ENCODE assay signal across 8 cellular contexts in genomic region chr9:35645736-35646582, GRCh38. TPM values are rescaled to one million over a fixed set of nuclear protein-coding genes. Genes with fewer than 3 reads are reported as not detected.
DNase-seq lines count a peak whose midpoint lies in the region; ATAC-seq and TF ChIP-seq lines count a peak whose summit lies in the region.

No MANE protein-coding gene starts in this region.

- peak overlapping the region; percentile 73 for H3K9ac ChIP-seq in IMR-90 (ENCODE audit: low read depth, low read length)

- peak overlapping the region; percentile 81 for H4K91ac ChIP-seq in IMR-90 (ENCODE audit: insufficient read depth, low read depth, low read length)

- H3K9me3 Mint-ChIP-seq in activated T-helper 1 cell treated with anti-CD3 and anti-CD28 coated beads, Interleukin-12 subunit alpha, Interleukin-12 subunit beta, Interleukin-2, Interleukin-4 antibody, amounts not matched to agents 30 ng/mL and 10 ng/mL and 1 ng/mL, durations not matched to agents 14 hours and 24 hours and 36 hours, result no peaks in the 10 kb centered on the region

- H4K20me1 ChIP-seq in IMR-90 (ENCODE audit: insufficient read depth, low read length), result no peaks in the 10 kb centered on the region

- peak overlapping the region; percentile 91 for H3K23ac ChIP-seq in IMR-90 (ENCODE audit: low read depth, low read length)

- POLR2A ChIA-PET in AG04450 (lab: Yijun Ruan, JAX) (interaction anchor here (0.6 to 1.5 kb wide), 4 partner anchors 12 to 25 kb away, joined by 3 to 5 read pairs (median 4); partner anchors contain the start of genes CCDC107 and RMRP), IMR-90 (lab: Charles Lee; ENCODE audit: unreplicated experiment) (interaction anchor here (0.5 kb wide), 1 partner anchor 77 kb away, joined by 6 read pairs; no protein-coding TSS in a partner anchor)

- dilution Hi-C loops in IMR-90 (cut with HindIII; ENCODE audit: low sequenced_read_pairs, unreplicated experiment), result no loop called here

- no peak overlapping the region for H3K56ac ChIP-seq in IMR-90 (ENCODE audit: extremely low read depth, insufficient read depth, low read length)

- peak overlapping the region; percentile 82 for H3K4me2 ChIP-seq in IMR-90 (ENCODE audit: low read depth, low read length)

- BruUV-seq in IMR-90 (replicated peaks; lab: Mats Ljungman, UMichigan), result TSS peak; percentile 62

- H3K27ac ChIP-seq in AG04450 (ENCODE audit: low read depth, low read length) (peak overlapping the region; percentile 11), IMR-90 (ENCODE audit: insufficient read depth, low read length) (peak overlapping the region; percentile 61), left ventricle myocardium inferior (replicated peaks) (peak overlapping the region; percentile 82), psoas muscle (peak overlapping the region; percentile 92)

- no peak for TF ChIP-seq RAD21 in IMR-90 (IDR thresholded peaks at IDR 0.05; ENCODE audit: low read length)

- no peaks in the 10 kb centered on the region for H3K9me1 ChIP-seq in IMR-90 (ENCODE audit: insufficient read depth, low read length)

- WGBS in IMR-90 (ENCODE audit: extremely low coverage in 2 of 2, insufficient read length in 1 of 2), 2 experiments, result 0% methylated on average over 1 of the region's 25 CpGs; no CpG with 5 or more reads in 1 of the 2 experiments
- WGBS in psoas muscle, 3 donors, result 25 to 35% (median 29%) methylated on average over 24 to 25 of the region's 25 CpGs

- no peaks in the 10 kb centered on the region; the same call in 1 of the 2 replicates for H3K9me3 ChIP-seq in AG04450 (ENCODE audit: control insufficient read depth, insufficient read depth, low read length)
- no peaks in the 10 kb centered on the region for H3K9me3 ChIP-seq in IMR-90 (ENCODE audit: control insufficient read depth, insufficient read depth, low read length)
- H3K9me3 ChIP-seq in left ventricle myocardium inferior (replicated peaks), result no peaks in the 10 kb centered on the region
- no peaks in the 10 kb centered on the region for H3K9me3 ChIP-seq in psoas muscle

- H3K4me1 ChIP-seq in IMR-90 (ENCODE audit: control insufficient read depth, insufficient read depth, low read length) (peaks cover 8% of the 10 kb centered on the region), left ventricle myocardium inferior (peaks cover 14% of the 10 kb centered on the region), psoas muscle (no peaks in the 10 kb centered on the region)

- H3K27me3 ChIP-seq in AG04450 (ENCODE audit: control insufficient read depth, insufficient read depth, low read length) (no peaks in the 10 kb centered on the region), IMR-90 (ENCODE audit: control insufficient read depth, insufficient read depth, low read length) (no peaks in the 10 kb centered on the region), left ventricle myocardium inferior (ENCODE audit: low read depth) (no peaks in the 10 kb centered on the region), psoas muscle (ENCODE audit: insufficient read depth in 3 of 3, low read length in 2 of 3) (no peaks in the 10 kb centered on the region)

- H3K14ac ChIP-seq in IMR-90 (replicated peaks; ENCODE audit: low read depth, low read length), result peak overlapping the region; percentile 96

- in situ Hi-C loops in IMR-90 (cut with MboI; ENCODE audit: low sequenced_read_pairs), result no loop called here

- no peak overlapping the region for H2AK5ac ChIP-seq in IMR-90 (ENCODE audit: low read depth, low read length)

- H2BK20ac ChIP-seq in IMR-90 (ENCODE audit: low read depth, low read length), result no peak overlapping the region

- peak overlapping the region; percentile 93 for H3K27ac Mint-ChIP-seq in activated T-helper 1 cell treated with anti-CD3 and anti-CD28 coated beads, Interleukin-12 subunit alpha, Interleukin-12 subunit beta, Interleukin-2, Interleukin-4 antibody, amounts not matched to agents 30 ng/mL and 10 ng/mL and 1 ng/mL, durations not matched to agents 14 hours and 24 hours and 36 hours

- H4K8ac ChIP-seq in IMR-90 (ENCODE audit: low read depth in 2 of 2, low read length in 2 of 2), result peak overlapping the region; percentile 88 to 97

- H2AK9ac ChIP-seq in IMR-90 (replicated peaks; ENCODE audit: low read depth, low read length, poor library complexity), result peak overlapping the region; percentile 87

- TF ChIP-seq CTCF in AG04450 (IDR thresholded peaks at IDR 0.05; ENCODE audit: low read depth, low read length) (peak; percentile 27; the same call in 1 of the 2 replicates), IMR-90 (conservative IDR thresholded peaks at IDR 0.05; ENCODE audit: low read depth, low read length) (no peak), left ventricle myocardium inferior (IDR thresholded peaks at IDR 0.05; ENCODE audit: borderline replicate concordance) (no peak), psoas muscle (IDR thresholded peaks at IDR 0.05) (no peak)

- 0 out of 4 replicates have a peak, but pooled peaks cover 0 to 4% of the 10 kb centered on the region in 2 experiments for H3K79me1 ChIP-seq in IMR-90 (ENCODE audit: low read depth in 1 of 2, low read length in 2 of 2)

- no peak overlapping the region; the same call in 1 of the 2 replicates for H2BK120ac ChIP-seq in IMR-90 (ENCODE audit: low read depth, low read length)

- H2BK5ac ChIP-seq in IMR-90 (ENCODE audit: low read depth, low read length, poor library complexity, severe bottlenecking), result peak overlapping the region; percentile 61

- peak overlapping the region; percentile 92 for H3K4me3 Mint-ChIP-seq in activated T-helper 1 cell treated with anti-CD3 and anti-CD28 coated beads, Interleukin-12 subunit alpha, Interleukin-12 subunit beta, Interleukin-2, Interleukin-4 antibody, amounts not matched to agents 30 ng/mL and 10 ng/mL and 1 ng/mL, durations not matched to agents 14 hours and 24 hours and 36 hours

- peak; percentile 9 for ATAC-seq in GM18907 (IDR thresholded peaks at IDR 0.05; ENCODE audit: unreplicated experiment)
- peak; percentile 10 for ATAC-seq in IMR-90 (ENCODE audit: low read depth)
- peak; percentile 21 to 67 (median 36) for ATAC-seq in psoas muscle

- intact Hi-C loops in IMR-90 (cut with micrococcal nuclease), result no loop called here
- intact Hi-C loops in activated T-helper 1 cell treated with anti-CD3 and anti-CD28 coated beads, Interleukin-12 subunit alpha, Interleukin-12 subunit beta, Interleukin-2, Interleukin-4 antibody, amounts not matched to agents 30 ng/mL and 10 ng/mL and 1 ng/mL, durations not matched to agents 14 hours and 24 hours and 36 hours (cut with micrococcal nuclease), result loop anchor here (1.0 to 5.0 kb wide), 10 partner anchors 19 to 659 kb away; partner anchors contain the start of genes ARHGEF39, CREB3, DNAJB5 and FAM221B
- intact Hi-C loops in left ventricle myocardium inferior (cut with micrococcal nuclease), result loop anchor here (5.0 kb wide), 1 partner anchor 86 kb away; the partner anchor contains the start of genes CREB3 and TLN1
- intact Hi-C loops in psoas muscle (cut with DNase I), result loop anchor here in 1 of 2 donors (5.0 to 10.0 kb wide), 3 partner anchors 39 to 236 kb away; partner anchors contain the start of gene TESK1

- H4K5ac ChIP-seq in IMR-90 (ENCODE audit: low read depth, low read length), result peak overlapping the region; percentile 71

- peak overlapping the region; percentile 87 for H3K4ac ChIP-seq in IMR-90 (ENCODE audit: low read depth, low read length)

- H3K36me3 Mint-ChIP-seq in activated T-helper 1 cell treated with anti-CD3 and anti-CD28 coated beads, Interleukin-12 subunit alpha, Interleukin-12 subunit beta, Interleukin-2, Interleukin-4 antibody, amounts not matched to agents 30 ng/mL and 10 ng/mL and 1 ng/mL, durations not matched to agents 14 hours and 24 hours and 36 hours (ENCODE audit: low read depth), result peaks cover 27% of the 10 kb centered on the region

- H3K4me3 ChIP-seq in AG04450 (ENCODE audit: low read depth, low read length) (peak overlapping the region; percentile 73), IMR-90 (ENCODE audit: insufficient read depth, low read depth, low read length) (peak overlapping the region; percentile 54), left ventricle myocardium inferior (peak overlapping the region; percentile 78), psoas muscle (peak overlapping the region; percentile 85)

- no peaks in the 10 kb centered on the region for H3K36me3 ChIP-seq in IMR-90 (ENCODE audit: control insufficient read depth, insufficient read depth, low read length)
- no peaks in the 10 kb centered on the region for H3K36me3 ChIP-seq in left ventricle myocardium inferior
- no peaks in the 10 kb centered on the region for H3K36me3 ChIP-seq in psoas muscle (ENCODE audit: insufficient read depth in 1 of 2, low read depth in 1 of 2)

- peaks cover 50% of the 10 kb centered on the region for H3K4me1 Mint-ChIP-seq in activated T-helper 1 cell treated with anti-CD3 and anti-CD28 coated beads, Interleukin-12 subunit alpha, Interleukin-12 subunit beta, Interleukin-2, Interleukin-4 antibody, amounts not matched to agents 30 ng/mL and 10 ng/mL and 1 ng/mL, durations not matched to agents 14 hours and 24 hours and 36 hours (ENCODE audit: low read depth)

- H2BK15ac ChIP-seq in IMR-90 (ENCODE audit: low read depth, low read length), result 0 out of 3 replicates have a peak overlapping the region, but pooled peaks have one; percentile 37

- H3K27me3 Mint-ChIP-seq in activated T-helper 1 cell treated with anti-CD3 and anti-CD28 coated beads, Interleukin-12 subunit alpha, Interleukin-12 subunit beta, Interleukin-2, Interleukin-4 antibody, amounts not matched to agents 30 ng/mL and 10 ng/mL and 1 ng/mL, durations not matched to agents 14 hours and 24 hours and 36 hours (ENCODE audit: insufficient read depth), result peaks cover 1% of the 10 kb centered on the region

- no peak for DNase-seq in AG04450 (ENCODE audit: low read depth, low spot score)
- no peak for DNase-seq in IMR-90
- no peak for DNase-seq in activated T-helper 1 cell treated with anti-CD3 and anti-CD28 coated beads, Interleukin-12 subunit alpha, Interleukin-12 subunit beta, Interleukin-2, Interleukin-4 antibody, amounts not matched to agents 30 ng/mL and 10 ng/mL and 1 ng/mL, durations not matched to agents 14 hours and 24 hours and 36 hours (ENCODE audit: low spot score)
- DNase-seq in left ventricle myocardium inferior, result no peak
- DNase-seq in psoas muscle, result no peak
- no peak for DNase-seq in RKO (ENCODE audit: low spot score)
- DNase-seq in activated CD4-positive, CD25-positive, alpha-beta regulatory T cell treated with anti-CD3 and anti-CD28 coated beads, Interleukin-2, amount 50 U/mL, for 72 hours, result no peak

- TF ChIP-seq POLR2A in IMR-90 (IDR thresholded peaks at IDR 0.05; ENCODE audit: low read depth, low read length), result no peak

- CTCF ChIA-PET in AG04450 (lab: Charles Lee) (interaction anchor here (0.6 to 4.7 kb wide), 11 partner anchors 10 to 405 kb away, joined by 3 to 18 read pairs (median 7); partner anchors contain the start of genes ARHGEF39, CCDC107, RMRP and TESK1), IMR-90 (lab: Yijun Ruan, JAX) (interaction anchor here (0.7 to 2.6 kb wide), 4 partner anchors 12 to 34 kb away, joined by 3 to 19 read pairs (median 8); partner anchors contain the start of genes CCDC107 and RMRP)

- H3K18ac ChIP-seq in IMR-90 (ENCODE audit: low read depth, low read length), result peak overlapping the region; percentile 43

- peak overlapping the region; percentile 97 for H2AFZ ChIP-seq in IMR-90 (replicated peaks; ENCODE audit: low read length, poor library complexity)

RNA-seq across cellular contexts. Expression of gene SIT1, which starts 4.8 kb away (rescaled TPM):
- not detected in 2 replicates for polyA plus RNA-seq in AG04450 (2011; rRNA removed)
- polyA minus RNA-seq in AG04450 (2011; rRNA and poly(A)+ RNA removed), result not detected in 2 replicates
- total RNA-seq in IMR-90 (2012; rRNA removed), result not detected in 2 replicates
- not detected in 2 replicates for polyA plus RNA-seq in IMR-90 (2012; rRNA removed)
- polyA plus RNA-seq in IMR-90 (2012; cell fraction: cytosol; rRNA removed), result 0.27 TPM in 1 of 2 replicates, not detected in the other
- not detected in 2 replicates for polyA plus RNA-seq in IMR-90 (2012; cell fraction: nucleus; rRNA removed; ENCODE audit: low replicate concordance)
- 86.6 and 90.5 TPM in 2 replicates for total RNA-seq in activated T-helper 1 cell treated with anti-CD3 and anti-CD28 coated beads, Interleukin-12 subunit alpha, Interleukin-12 subunit beta, Interleukin-2, Interleukin-4 antibody, amounts not matched to agents 30 ng/mL and 10 ng/mL and 1 ng/mL, durations not matched to agents 14 hours and 24 hours and 36 hours
- total RNA-seq in left ventricle myocardium inferior, result not detected
- under 1 TPM; 0.23 to 0.34 (median 0.28) TPM for total RNA-seq in psoas muscle
- polyA plus RNA-seq in psoas muscle, result under 1 TPM in 2 of 3 donors, not detected in 1; 0.08 to 0.10 TPM

RNA-seq across cellular contexts. Expression of gene RMRP, which starts 11.9 kb away (rescaled TPM):
- polyA plus RNA-seq in AG04450 (2011; rRNA removed) (173 and 306 TPM in 2 replicates), IMR-90 (2012; rRNA removed) (39.7 and 88.0 TPM in 2 replicates), psoas muscle (10 to 100 TPM in 1 of 3 donors, not detected in 2; 26.8 TPM)
- 6,565 and 7,222 TPM in 2 replicates for polyA minus RNA-seq in AG04450 (2011; rRNA and poly(A)+ RNA removed)
- total RNA-seq in IMR-90 (2012; rRNA removed) (13,690 and 21,707 TPM in 2 replicates), left ventricle myocardium inferior (15,093 TPM), psoas muscle (over 10,000 TPM in 1 of 4 donors, 1,000 to 10,000 TPM in 3; 3,787 to 10,280 (median 6,744) TPM)
- polyA plus RNA-seq in IMR-90 (2012; cell fraction: cytosol; rRNA removed), result not detected in 2 replicates
- polyA plus RNA-seq in IMR-90 (2012; cell fraction: nucleus; rRNA removed; ENCODE audit: low replicate concordance), result not detected in 2 replicates
- 5,317 and 5,787 TPM in 2 replicates for total RNA-seq in activated T-helper 1 cell treated with anti-CD3 and anti-CD28 coated beads, Interleukin-12 subunit alpha, Interleukin-12 subunit beta, Interleukin-2, Interleukin-4 antibody, amounts not matched to agents 30 ng/mL and 10 ng/mL and 1 ng/mL, durations not matched to agents 14 hours and 24 hours and 36 hours

RNA-seq across cellular contexts. Expression of gene CCDC107, which starts 12.1 kb away (rescaled TPM):
- polyA plus RNA-seq in AG04450 (2011; rRNA removed) (11.8 TPM in 2 replicates), IMR-90 (2012; rRNA removed) (21.1 and 24.4 TPM in 2 replicates), psoas muscle (10 to 100 TPM; 21.5 to 49.4 (median 36.3) TPM)
- polyA minus RNA-seq in AG04450 (2011; rRNA and poly(A)+ RNA removed), result 5.1 and 7.8 TPM in 2 replicates
- total RNA-seq in IMR-90 (2012; rRNA removed) (6.8 and 10.0 TPM in 2 replicates), left ventricle myocardium inferior (44.3 TPM), psoas muscle (10 to 100 TPM; 15.4 to 39.4 (median 27.5) TPM)
- polyA plus RNA-seq in IMR-90 (2012; cell fraction: cytosol; rRNA removed), result 15.4 and 21.2 TPM in 2 replicates
- 17.3 and 33.3 TPM in 2 replicates for polyA plus RNA-seq in IMR-90 (2012; cell fraction: nucleus; rRNA removed; ENCODE audit: low replicate concordance)
- 20.6 and 24.0 TPM in 2 replicates for total RNA-seq in activated T-helper 1 cell treated with anti-CD3 and anti-CD28 coated beads, Interleukin-12 subunit alpha, Interleukin-12 subunit beta, Interleukin-2, Interleukin-4 antibody, amounts not matched to agents 30 ng/mL and 10 ng/mL and 1 ng/mL, durations not matched to agents 14 hours and 24 hours and 36 hours

RNA-seq across cellular contexts. Expression of gene ARHGEF39, which starts 19.0 kb away (rescaled TPM):
- polyA plus RNA-seq in AG04450 (2011; rRNA removed) (1.1 and 1.2 TPM in 2 replicates), IMR-90 (2012; rRNA removed) (2.1 and 2.8 TPM in 2 replicates), psoas muscle (under 1 TPM; 0.20 to 0.79 (median 0.29) TPM)
- 1.7 and 2.9 TPM in 2 replicates for polyA minus RNA-seq in AG04450 (2011; rRNA and poly(A)+ RNA removed)
- total RNA-seq in IMR-90 (2012; rRNA removed) (0.56 and 2.5 TPM in 2 replicates), left ventricle myocardium inferior (0.27 TPM), psoas muscle (under 1 TPM in 3 of 4 donors, not detected in 1; 0.07 to 0.21 (median 0.10) TPM)
- polyA plus RNA-seq in IMR-90 (2012; cell fraction: cytosol; rRNA removed), result 0.82 and 1.1 TPM in 2 replicates
- 7.1 and 7.2 TPM in 2 replicates for polyA plus RNA-seq in IMR-90 (2012; cell fraction: nucleus; rRNA removed; ENCODE audit: low replicate concordance)
- 7.9 and 8.8 TPM in 2 replicates for total RNA-seq in activated T-helper 1 cell treated with anti-CD3 and anti-CD28 coated beads, Interleukin-12 subunit alpha, Interleukin-12 subunit beta, Interleukin-2, Interleukin-4 antibody, amounts not matched to agents 30 ng/mL and 10 ng/mL and 1 ng/mL, durations not matched to agents 14 hours and 24 hours and 36 hours

RNA-seq across cellular contexts. Expression of gene CD72, which starts 27.7 kb away (rescaled TPM):
- polyA plus RNA-seq in AG04450 (2011; rRNA removed), result 0.86 and 1.0 TPM in 2 replicates
- polyA minus RNA-seq in AG04450 (2011; rRNA and poly(A)+ RNA removed), result 0.91 and 1.1 TPM in 2 replicates
- 0.36 TPM in 1 of 2 replicates, not detected in the other for total RNA-seq in IMR-90 (2012; rRNA removed)
- polyA plus RNA-seq in IMR-90 (2012; rRNA removed), result 0.09 and 0.58 TPM in 2 replicates
- 0.06 and 0.46 TPM in 2 replicates for polyA plus RNA-seq in IMR-90 (2012; cell fraction: cytosol; rRNA removed)
- 5.8 and 7.9 TPM in 2 replicates for polyA plus RNA-seq in IMR-90 (2012; cell fraction: nucleus; rRNA removed; ENCODE audit: low replicate concordance)
- 8.3 and 9.6 TPM in 2 replicates for total RNA-seq in activated T-helper 1 cell treated with anti-CD3 and anti-CD28 coated beads, Interleukin-12 subunit alpha, Interleukin-12 subunit beta, Interleukin-2, Interleukin-4 antibody, amounts not matched to agents 30 ng/mL and 10 ng/mL and 1 ng/mL, durations not matched to agents 14 hours and 24 hours and 36 hours
- 0.63 TPM for total RNA-seq in left ventricle myocardium inferior
- total RNA-seq in psoas muscle, result under 1 TPM; 0.57 to 0.71 (median 0.64) TPM
- polyA plus RNA-seq in psoas muscle, result 1 to 10 TPM in 1 of 3 donors, under 1 TPM in 2; 0.46 to 1.2 (median 0.68) TPM

Comparison
In these comparisons a context has a peak if more than half of its experiments do, and no peak if none do; other contexts are left out.
1. H3K27ac ChIP-seq: peak in every context shown above with its lines; median percentile 92 in psoas muscle; 82 in left ventricle myocardium inferior; 61 in IMR-90; 11 in AG04450.
2. RNA of gene SIT1, which starts 4.8 kb away (total RNA-seq): 86.6 to 90.5 TPM in activated T-helper 1 cell treated with anti-CD3 and anti-CD28 coated beads, Interleukin-12 subunit alpha, Interleukin-12 subunit beta, Interleukin-2, Interleukin-4 antibody, amounts not matched to agents 30 ng/mL and 10 ng/mL and 1 ng/mL, durations not matched to agents 14 hours and 24 hours and 36 hours; 0.23 to 0.34 TPM in psoas muscle, not detected in IMR-90 and not detected in left ventricle myocardium inferior (single experiment); every median in the first group is over 10 times any median in the second.
3. Peak in every context shown above with its lines, with median percentiles within 50 percentile points of each other: H3K4me3 ChIP-seq and ATAC-seq.